In the genomic region with DNA sequence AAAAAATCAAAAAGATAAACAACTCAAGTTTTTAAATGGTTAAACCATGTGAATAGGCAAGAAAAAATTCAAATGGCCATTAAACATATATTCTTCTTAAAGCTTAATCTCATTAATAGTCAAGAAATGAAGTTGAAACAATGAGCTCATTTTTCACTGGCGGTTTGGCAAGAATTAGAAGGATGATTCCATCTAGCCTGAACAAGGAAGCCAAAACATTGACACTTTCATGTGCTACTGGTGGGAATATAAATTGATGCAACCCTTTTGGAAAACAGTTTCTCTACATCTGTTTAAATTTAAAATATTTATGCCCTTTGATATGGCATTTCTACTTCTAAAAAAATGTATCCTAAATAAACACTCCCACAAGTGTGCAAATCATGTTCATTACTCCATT, we compare ENCODE assay signal across 31 cellular contexts.
DNase-seq lines count a peak whose midpoint lies in the region; ATAC-seq and TF ChIP-seq lines count a peak whose summit lies in the region.
"Had no signal": no experiment of that assay in that cellular context is flagged by ENCODE, and none has a peak within 500 bp of the region (broad histone marks: within the 10 kb centered on the region; RNA-seq: fewer than 3 reads in every experiment).

No MANE protein-coding gene starts in this region.

- no peak for DNase-seq in activated CD4-positive, alpha-beta memory T cell treated with anti-CD3 and anti-CD28 coated beads for 36 hours
- DNase-seq in activated CD4-positive, alpha-beta memory T cell treated with anti-CD3 and anti-CD28 coated beads, Interleukin-2, amount 10 ng/mL, durations not matched to agents 7 days and 5 days, result no peak
- DNase-seq in CD4-positive, alpha-beta T cell, result no peak
- no peak for DNase-seq in RWPE2 (ENCODE audit: low spot score)
- DNase-seq in fibroblast of peridontal ligament (ENCODE audit: extremely low read depth), result peak; percentile 78
- no peak for DNase-seq in right atrium auricular region (ENCODE audit: low spot score)
- no peak for DNase-seq in activated T-helper 2 cell treated with anti-CD3 and anti-CD28 coated beads, Interferon-gamma antibody, Interleukin-2, Interleukin-4, amounts not matched to agents 10 μg/mL and 5 μg/mL and 100 μg/mL, durations not matched to agents 14 hours and 24 hours and 36 hours (ENCODE audit: low spot score)
- DNase-seq: 8988T; activated CD4-positive, alpha-beta T cell treated with anti-CD3 and anti-CD28 coated beads, Interleukin-2, amount 50 U/mL, for 4 hours; activated CD8-positive, alpha-beta memory T cell treated with anti-CD3 and anti-CD28 coated beads, Interleukin-2, amount 50 U/mL, for 4 hours; activated effector memory CD4-positive, alpha-beta T cell treated with Interleukin-2 at 50 U/mL for 16 hours; DMS 273 treated with DMSO at 0.1 percent for 48 hours; esophagus squamous epithelium; H9; KBM-7; left lung; mesendoderm; NCI-H1930; NCI-H524; OCI-M1; right lobe of liver; spleen; stimulated activated CD4-positive, alpha-beta T cell treated with anti-CD3 and anti-CD28 coated beads, Interleukin-2, amount 100 ng/mL, for 24 hours; stimulated activated CD8-positive, alpha-beta memory T cell treated with anti-CD3 and anti-CD28 coated beads, Interleukin-4, amount 100 ng/mL, for 48 hours; T-helper 2 cell; thyroid gland; uterus had no signal

- H3K36me3 ChIP-seq in RWPE2 (ENCODE audit: low read depth) (no peaks in the 10 kb centered on the region), right atrium auricular region (no peaks in the 10 kb centered on the region)
- H3K36me3 ChIP-seq: esophagus squamous epithelium, left lung, right lobe of liver, spleen, thyroid gland, uterus had no signal

- no peak overlapping the region for H3K4me3 Mint-ChIP-seq in activated CD4-positive, alpha-beta memory T cell treated with anti-CD3 and anti-CD28 coated beads for 36 hours
- H3K4me3 Mint-ChIP-seq in activated CD4-positive, alpha-beta memory T cell treated with anti-CD3 and anti-CD28 coated beads, Interleukin-2, amount 10 ng/mL, durations not matched to agents 7 days and 5 days, result no peak overlapping the region
- no peak overlapping the region for H3K4me3 Mint-ChIP-seq in CD4-positive, alpha-beta T cell
- no peak overlapping the region for H3K4me3 Mint-ChIP-seq in activated T-helper 2 cell treated with anti-CD3 and anti-CD28 coated beads, Interferon-gamma antibody, Interleukin-2, Interleukin-4, amounts not matched to agents 10 μg/mL and 5 μg/mL and 100 μg/mL, durations not matched to agents 14 hours and 24 hours and 36 hours (ENCODE audit: low read depth)
- H3K4me3 Mint-ChIP-seq: H9 had no signal

- H3K27ac Mint-ChIP-seq in activated CD4-positive, alpha-beta memory T cell treated with anti-CD3 and anti-CD28 coated beads for 36 hours, result peak overlapping the region; percentile 70
- H3K27ac Mint-ChIP-seq in activated CD4-positive, alpha-beta memory T cell treated with anti-CD3 and anti-CD28 coated beads, Interleukin-2, amount 10 ng/mL, durations not matched to agents 7 days and 5 days, result no peak overlapping the region
- H3K27ac Mint-ChIP-seq in CD4-positive, alpha-beta T cell, result peak overlapping the region; percentile 70
- H3K27ac Mint-ChIP-seq in activated T-helper 2 cell treated with anti-CD3 and anti-CD28 coated beads, Interferon-gamma antibody, Interleukin-2, Interleukin-4, amounts not matched to agents 10 μg/mL and 5 μg/mL and 100 μg/mL, durations not matched to agents 14 hours and 24 hours and 36 hours, result no peak overlapping the region
- H3K27ac Mint-ChIP-seq: H9, progenitor cell of endocrine pancreas had no signal

- H3K27me3 ChIP-seq in CD4-positive, alpha-beta T cell (ENCODE audit: control insufficient read depth, insufficient read depth, low read length), result no peaks in the 10 kb centered on the region
- H3K27me3 ChIP-seq in RWPE2 (ENCODE audit: insufficient read depth, poor library complexity, severe bottlenecking) (no peaks in the 10 kb centered on the region), right atrium auricular region (no peaks in the 10 kb centered on the region)
- H3K27me3 ChIP-seq: esophagus squamous epithelium, left lung, right lobe of liver, spleen, thyroid gland, uterus had no signal

- no peaks in the 10 kb centered on the region for H3K9me3 ChIP-seq in CD4-positive, alpha-beta T cell (ENCODE audit: control insufficient read depth, low read length)
- no peaks in the 10 kb centered on the region for H3K9me3 ChIP-seq in RWPE2 (ENCODE audit: severe bottlenecking)
- H3K9me3 ChIP-seq in right atrium auricular region, result no peaks in the 10 kb centered on the region
- H3K9me3 ChIP-seq: esophagus squamous epithelium, left lung, right lobe of liver, spleen, thyroid gland, uterus had no signal

- peaks cover 94% of the 10 kb centered on the region for H3K4me1 Mint-ChIP-seq in activated CD4-positive, alpha-beta memory T cell treated with anti-CD3 and anti-CD28 coated beads for 36 hours (ENCODE audit: low read depth)
- peaks cover 74% of the 10 kb centered on the region for H3K4me1 Mint-ChIP-seq in activated CD4-positive, alpha-beta memory T cell treated with anti-CD3 and anti-CD28 coated beads, Interleukin-2, amount 10 ng/mL, durations not matched to agents 7 days and 5 days
- H3K4me1 Mint-ChIP-seq in CD4-positive, alpha-beta T cell (ENCODE audit: low read depth), result peaks cover 94% of the 10 kb centered on the region
- H3K4me1 Mint-ChIP-seq in activated T-helper 2 cell treated with anti-CD3 and anti-CD28 coated beads, Interferon-gamma antibody, Interleukin-2, Interleukin-4, amounts not matched to agents 10 μg/mL and 5 μg/mL and 100 μg/mL, durations not matched to agents 14 hours and 24 hours and 36 hours (ENCODE audit: low read depth), result peaks cover 52% of the 10 kb centered on the region

- H3K4me3 ChIP-seq in RWPE2 (ENCODE audit: severe bottlenecking) (no peak overlapping the region), right atrium auricular region (no peak overlapping the region)
- H3K4me3 ChIP-seq: esophagus squamous epithelium, GM12878, left lung, right lobe of liver, SK-N-MC, spleen, thyroid gland, uterus had no signal

- TF ChIP-seq CTCF in CD4-positive, alpha-beta T cell (IDR thresholded peaks at IDR 0.05), result no peak
- TF ChIP-seq CTCF in RWPE2 (IDR thresholded peaks at IDR 0.05; ENCODE audit: poor library complexity, severe bottlenecking) (no peak), right atrium auricular region (IDR thresholded peaks at IDR 0.05) (no peak)

- POLR2A ChIA-PET in activated CD4-positive, alpha-beta memory T cell treated with anti-CD3 and anti-CD28 coated beads for 36 hours (lab: Charles Lee), result interaction anchor here (0.7 to 1.9 kb wide), 2 partner anchors 9 to 30 kb away, joined by 4 to 6 read pairs; no protein-coding TSS in a partner anchor
- POLR2A ChIA-PET in activated CD4-positive, alpha-beta memory T cell treated with anti-CD3 and anti-CD28 coated beads, Interleukin-2, amount 10 ng/mL, durations not matched to agents 7 days and 5 days (lab: Charles Lee), result no interaction called here
- POLR2A ChIA-PET in CD4-positive, alpha-beta T cell (lab: Charles Lee), result interaction anchor here (0.6 to 1.4 kb wide), 3 partner anchors 14 to 173 kb away, joined by 3 read pairs; no protein-coding TSS in a partner anchor

- H3K4me1 ChIP-seq in RWPE2 (ENCODE audit: insufficient read depth, poor library complexity, severe bottlenecking) (peaks cover 37% of the 10 kb centered on the region), right atrium auricular region (peaks cover 0 to 52% of the 10 kb centered on the region in 2 donors)
- H3K4me1 ChIP-seq: uterus had no signal

- intact Hi-C loops in activated CD4-positive, alpha-beta memory T cell treated with anti-CD3 and anti-CD28 coated beads for 36 hours (cut with micrococcal nuclease), result no loop called here
- intact Hi-C loops in CD4-positive, alpha-beta T cell (cut with DNase I, micrococcal nuclease), result no loop called here
- intact Hi-C loops in activated T-helper 2 cell treated with anti-CD3 and anti-CD28 coated beads, Interferon-gamma antibody, Interleukin-2, Interleukin-4, amounts not matched to agents 10 μg/mL and 5 μg/mL and 100 μg/mL, durations not matched to agents 14 hours and 24 hours and 36 hours (cut with micrococcal nuclease), result no loop called here

- H3K36me3 Mint-ChIP-seq in activated CD4-positive, alpha-beta memory T cell treated with anti-CD3 and anti-CD28 coated beads for 36 hours, result peaks cover 21% of the 10 kb centered on the region
- peaks cover 58% of the 10 kb centered on the region for H3K36me3 Mint-ChIP-seq in activated CD4-positive, alpha-beta memory T cell treated with anti-CD3 and anti-CD28 coated beads, Interleukin-2, amount 10 ng/mL, durations not matched to agents 7 days and 5 days (ENCODE audit: low read depth)
- H3K36me3 Mint-ChIP-seq in CD4-positive, alpha-beta T cell (ENCODE audit: low read depth), result peaks cover 92% of the 10 kb centered on the region
- H3K36me3 Mint-ChIP-seq in activated T-helper 2 cell treated with anti-CD3 and anti-CD28 coated beads, Interferon-gamma antibody, Interleukin-2, Interleukin-4, amounts not matched to agents 10 μg/mL and 5 μg/mL and 100 μg/mL, durations not matched to agents 14 hours and 24 hours and 36 hours (ENCODE audit: low read depth), result peaks cover 41% of the 10 kb centered on the region

- no peak for ATAC-seq in CD4-positive, alpha-beta T cell (ENCODE audit: poor library complexity)
- no peak for ATAC-seq in RWPE2 (ENCODE audit: low read depth)
- ATAC-seq in HG02884 (IDR thresholded peaks at IDR 0.05; ENCODE audit: unreplicated experiment), result no peak
- ATAC-seq: GM12878, left lung, right lobe of liver had no signal

- no peaks in the 10 kb centered on the region for H3K27me3 Mint-ChIP-seq in activated CD4-positive, alpha-beta memory T cell treated with anti-CD3 and anti-CD28 coated beads for 36 hours
- no peaks in the 10 kb centered on the region for H3K27me3 Mint-ChIP-seq in activated CD4-positive, alpha-beta memory T cell treated with anti-CD3 and anti-CD28 coated beads, Interleukin-2, amount 10 ng/mL, durations not matched to agents 7 days and 5 days
- H3K27me3 Mint-ChIP-seq in CD4-positive, alpha-beta T cell, result no peaks in the 10 kb centered on the region
- no peaks in the 10 kb centered on the region for H3K27me3 Mint-ChIP-seq in activated T-helper 2 cell treated with anti-CD3 and anti-CD28 coated beads, Interferon-gamma antibody, Interleukin-2, Interleukin-4, amounts not matched to agents 10 μg/mL and 5 μg/mL and 100 μg/mL, durations not matched to agents 14 hours and 24 hours and 36 hours (ENCODE audit: low read depth)

- CTCF ChIA-PET in activated CD4-positive, alpha-beta memory T cell treated with anti-CD3 and anti-CD28 coated beads for 36 hours (lab: Charles Lee), result no interaction called here
- CTCF ChIA-PET in activated CD4-positive, alpha-beta memory T cell treated with anti-CD3 and anti-CD28 coated beads, Interleukin-2, amount 10 ng/mL, durations not matched to agents 7 days and 5 days (lab: Charles Lee), result interaction anchor here (0.5 to 2.4 kb wide), 2 partner anchors 17 to 45 kb away, joined by 3 to 7 read pairs; no protein-coding TSS in a partner anchor
- CTCF ChIA-PET in CD4-positive, alpha-beta T cell (lab: Charles Lee), result interaction anchor here (1.2 kb wide), 1 partner anchor 31 kb away, joined by 3 read pairs; no protein-coding TSS in a partner anchor

- H3K27ac ChIP-seq in CD4-positive, alpha-beta T cell (ENCODE audit: low read depth, low read length), result no peak overlapping the region
- H3K27ac ChIP-seq in RWPE2 (ENCODE audit: poor library complexity, severe bottlenecking), result peak overlapping the region; percentile 5
- H3K27ac ChIP-seq in right atrium auricular region, result no peak overlapping the region
- H3K27ac ChIP-seq: esophagus squamous epithelium, left lung, right lobe of liver, SK-N-MC, spleen, thyroid gland, uterus had no signal

- no peaks in the 10 kb centered on the region for H3K9me3 Mint-ChIP-seq in activated CD4-positive, alpha-beta memory T cell treated with anti-CD3 and anti-CD28 coated beads for 36 hours
- H3K9me3 Mint-ChIP-seq in activated CD4-positive, alpha-beta memory T cell treated with anti-CD3 and anti-CD28 coated beads, Interleukin-2, amount 10 ng/mL, durations not matched to agents 7 days and 5 days, result no peaks in the 10 kb centered on the region
- no peaks in the 10 kb centered on the region for H3K9me3 Mint-ChIP-seq in CD4-positive, alpha-beta T cell
- no peaks in the 10 kb centered on the region for H3K9me3 Mint-ChIP-seq in activated T-helper 2 cell treated with anti-CD3 and anti-CD28 coated beads, Interferon-gamma antibody, Interleukin-2, Interleukin-4, amounts not matched to agents 10 μg/mL and 5 μg/mL and 100 μg/mL, durations not matched to agents 14 hours and 24 hours and 36 hours
- H3K9me3 Mint-ChIP-seq: H9 had no signal

Comparison
In these comparisons a context has a peak if more than half of its experiments do, and no peak if none do; other contexts are left out.
1. H3K27ac Mint-ChIP-seq: peak in activated CD4-positive, alpha-beta memory T cell treated with anti-CD3 and anti-CD28 coated beads for 36 hours (single experiment) and CD4-positive, alpha-beta T cell (single experiment); none in activated CD4-positive, alpha-beta memory T cell treated with anti-CD3 and anti-CD28 coated beads, Interleukin-2, amount 10 ng/mL, durations not matched to agents 7 days and 5 days (single experiment) and activated T-helper 2 cell treated with anti-CD3 and anti-CD28 coated beads, Interferon-gamma antibody, Interleukin-2, Interleukin-4, amounts not matched to agents 10 μg/mL and 5 μg/mL and 100 μg/mL, durations not matched to agents 14 hours and 24 hours and 36 hours (single experiment).